16 cellular contexts compared by ENCODE assay signal in genomic region chr2:86308984-86309695, GRCh38.
"Had no signal": no experiment of that assay in that cellular context is flagged by ENCODE, and none has a peak within 500 bp of the region (broad histone marks: within the 10 kb centered on the region; RNA-seq: fewer than 3 reads in every experiment).

No MANE protein-coding gene starts in this region.

- H3K4me1 ChIP-seq: thyroid gland had no signal

- H3K27ac Mint-ChIP-seq: activated CD4-positive, alpha-beta memory T cell treated with anti-CD3 and anti-CD28 coated beads for 36 hours; activated CD4-positive, alpha-beta T cell treated with anti-CD3 and anti-CD28 coated beads for 36 hours; activated CD8-positive, alpha-beta memory T cell treated with anti-CD3 and anti-CD28 coated beads, Interleukin-2, amount 10 ng/mL, durations not matched to agents 7 days and 5 days; activated naive CD4-positive, alpha-beta T cell treated with anti-CD3 and anti-CD28 coated beads, Interleukin-2, amount 10 ng/mL, durations not matched to agents 7 days and 5 days; activated T-cell treated with anti-CD3 and anti-CD28 coated beads, Interleukin-2, amount 50 U/mL, for 24 hours; immature natural killer cell; natural killer cell had no signal

- H3K36me3 Mint-ChIP-seq: activated CD4-positive, alpha-beta memory T cell treated with anti-CD3 and anti-CD28 coated beads for 36 hours; activated CD8-positive, alpha-beta memory T cell treated with anti-CD3 and anti-CD28 coated beads, Interleukin-2, amount 10 ng/mL, durations not matched to agents 7 days and 5 days; activated naive CD4-positive, alpha-beta T cell treated with anti-CD3 and anti-CD28 coated beads, Interleukin-2, amount 10 ng/mL, durations not matched to agents 7 days and 5 days; immature natural killer cell; natural killer cell had no signal

- H3K9me3 ChIP-seq: thyroid gland had no signal

- DNase-seq: activated CD4-positive, alpha-beta memory T cell treated with anti-CD3 and anti-CD28 coated beads for 36 hours; activated CD4-positive, alpha-beta T cell treated with anti-CD3 and anti-CD28 coated beads for 36 hours; activated CD8-positive, alpha-beta memory T cell treated with anti-CD3 and anti-CD28 coated beads, Interleukin-2, amount 10 ng/mL, durations not matched to agents 7 days and 5 days; activated naive CD4-positive, alpha-beta T cell treated with anti-CD3 and anti-CD28 coated beads, Interleukin-2, amount 10 ng/mL, durations not matched to agents 7 days and 5 days; activated T-cell treated with anti-CD3 and anti-CD28 coated beads, Interleukin-2, amount 50 U/mL, for 24 hours; effector CD4-positive, alpha-beta T cell; foreskin fibroblast; immature natural killer cell; mammary epithelial cell; natural killer cell; stimulated activated CD4-positive, alpha-beta T cell treated with anti-CD3 and anti-CD28 coated beads, Interleukin-1b, Interleukin-23, amount 100 ng/mL, for 48 hours; T-helper 2 cell; thyroid gland had no signal

- H3K36me3 ChIP-seq: thyroid gland had no signal

- H3K27me3 Mint-ChIP-seq: activated CD4-positive, alpha-beta memory T cell treated with anti-CD3 and anti-CD28 coated beads for 36 hours had no signal

- H3K4me3 ChIP-seq: coronary artery, thyroid gland had no signal

- ATAC-seq: activated CD4-positive, alpha-beta T cell treated with anti-CD3 and anti-CD28 coated beads for 36 hours; activated CD8-positive, alpha-beta memory T cell treated with anti-CD3 and anti-CD28 coated beads, Interleukin-2, amount 10 ng/mL, durations not matched to agents 7 days and 5 days; natural killer cell; sciatic nerve had no signal

- H3K4me3 Mint-ChIP-seq: activated CD4-positive, alpha-beta memory T cell treated with anti-CD3 and anti-CD28 coated beads for 36 hours; activated CD4-positive, alpha-beta T cell treated with anti-CD3 and anti-CD28 coated beads for 36 hours; activated CD8-positive, alpha-beta memory T cell treated with anti-CD3 and anti-CD28 coated beads, Interleukin-2, amount 10 ng/mL, durations not matched to agents 7 days and 5 days; activated naive CD4-positive, alpha-beta T cell treated with anti-CD3 and anti-CD28 coated beads, Interleukin-2, amount 10 ng/mL, durations not matched to agents 7 days and 5 days; activated T-cell treated with anti-CD3 and anti-CD28 coated beads, Interleukin-2, amount 50 U/mL, for 24 hours; central memory CD8-positive, alpha-beta T cell; immature natural killer cell; natural killer cell had no signal

- H3K9me3 Mint-ChIP-seq: activated CD4-positive, alpha-beta memory T cell treated with anti-CD3 and anti-CD28 coated beads for 36 hours; activated naive CD4-positive, alpha-beta T cell treated with anti-CD3 and anti-CD28 coated beads, Interleukin-2, amount 10 ng/mL, durations not matched to agents 7 days and 5 days; activated T-cell treated with anti-CD3 and anti-CD28 coated beads, Interleukin-2, amount 50 U/mL, for 24 hours; central memory CD8-positive, alpha-beta T cell; immature natural killer cell; natural killer cell had no signal

- H3K27ac ChIP-seq: coronary artery, thyroid gland had no signal

- H3K4me1 Mint-ChIP-seq: activated CD4-positive, alpha-beta T cell treated with anti-CD3 and anti-CD28 coated beads for 36 hours; activated CD8-positive, alpha-beta memory T cell treated with anti-CD3 and anti-CD28 coated beads, Interleukin-2, amount 10 ng/mL, durations not matched to agents 7 days and 5 days; activated naive CD4-positive, alpha-beta T cell treated with anti-CD3 and anti-CD28 coated beads, Interleukin-2, amount 10 ng/mL, durations not matched to agents 7 days and 5 days; central memory CD8-positive, alpha-beta T cell; immature natural killer cell; natural killer cell had no signal
